In genomic region chr11:27211370-27212127, GRCh38 we compare ENCODE assay signal across 11 cellular contexts.
DNase-seq lines count a peak whose midpoint lies in the region; ATAC-seq, FAIRE-seq and TF ChIP-seq lines count a peak whose summit lies in the region.
"Had no signal": no experiment of that assay in that cellular context is flagged by ENCODE, and none has a peak within 500 bp of the region (broad histone marks: within the 10 kb centered on the region; RNA-seq: fewer than 3 reads in every experiment).

No MANE protein-coding gene starts in this region.

- H3K36me3 ChIP-seq in WERI-Rb-1, result no peaks in the 10 kb centered on the region
- H3K36me3 ChIP-seq in kidney (ENCODE audit: control insufficient read depth in 1 of 2, insufficient read depth in 2 of 2, low read length in 2 of 2), result no peaks in the 10 kb centered on the region
- no peaks in the 10 kb centered on the region for H3K36me3 ChIP-seq in aorta (ENCODE audit: control insufficient read depth in 1 of 2, insufficient read depth in 2 of 2, low read length in 1 of 2)
- H3K36me3 ChIP-seq: tibial artery had no signal

- H3K9ac ChIP-seq in kidney (ENCODE audit: low read length in 2 of 2), result no peak overlapping the region

- ATAC-seq in GM19023 (IDR thresholded peaks at IDR 0.05; ENCODE audit: unreplicated experiment), result no peak
- no peak for ATAC-seq in aorta (ENCODE audit: low FRiP score)
- no peak for ATAC-seq in GM21447 (IDR thresholded peaks at IDR 0.05; ENCODE audit: unreplicated experiment)

- DNase-seq in COLO668 (lab: John Stamatoyannopoulos, UW; ENCODE audit: unreplicated experiment), result peak; percentile 16
- DNase-seq in WERI-Rb-1, result peak; percentile 38
- DNase-seq in kidney, result no peak
- no peak for DNase-seq in aorta
- DNase-seq: activated effector memory CD4-positive, alpha-beta T cell treated with Interleukin-2 at 50 U/mL for 16 hours; tibial artery had no signal

- H3K4me3 ChIP-seq in GM12875 (ENCODE audit: low read depth, low read length) (no peak overlapping the region), WERI-Rb-1 (ENCODE audit: low read depth, low read length) (no peak overlapping the region), kidney (ENCODE audit: low read length in 2 of 2) (no peak overlapping the region), aorta (ENCODE audit: low read length in 2 of 2) (no peak overlapping the region)
- H3K4me3 ChIP-seq: skin epidermis, tibial artery had no signal

- FAIRE-seq in kidney (lab: Jason Lieb, UNC), result no peak
- FAIRE-seq: RCC 7860 had no signal

- WGBS in aorta, 2 donors, result 94% methylated on average over 8 of the region's 8 CpGs

- no peak overlapping the region for H3K27ac ChIP-seq in WERI-Rb-1
- no peak overlapping the region for H3K27ac ChIP-seq in kidney (ENCODE audit: low read depth in 2 of 2, low read length in 2 of 2)
- no peak overlapping the region for H3K27ac ChIP-seq in aorta (ENCODE audit: low read depth in 1 of 2, low read length in 2 of 2)
- H3K27ac ChIP-seq: tibial artery had no signal

- TF ChIP-seq CTCF in GM12875 (IDR thresholded peaks at IDR 0.05; ENCODE audit: borderline replicate concordance, insufficient read depth, low read depth, low read length), result peak; percentile 46; the same call in 1 of the 2 replicates
- peak; percentile 47; the same call in 1 of the 2 replicates for TF ChIP-seq CTCF in WERI-Rb-1 (IDR thresholded peaks at IDR 0.05; ENCODE audit: low read depth, low read length)
- peak; percentile 31 for TF ChIP-seq CTCF in kidney (IDR thresholded peaks at IDR 0.05; ENCODE audit: borderline replicate concordance, extremely low read depth, insufficient read depth)

- no peaks in the 10 kb centered on the region for H3K9me3 ChIP-seq in WERI-Rb-1 (ENCODE audit: severe bottlenecking)
- no peaks in the 10 kb centered on the region for H3K9me3 ChIP-seq in kidney (ENCODE audit: control insufficient read depth in 1 of 2, low read length in 2 of 2)
- no peaks in the 10 kb centered on the region for H3K9me3 ChIP-seq in aorta (ENCODE audit: control insufficient read depth, low read length)
- H3K9me3 ChIP-seq: tibial artery had no signal

- H3K4me1 ChIP-seq in kidney (ENCODE audit: control insufficient read depth in 1 of 2, insufficient read depth in 1 of 2, low read depth in 1 of 2, low read length in 2 of 2), result peaks cover 15 to 34% of the 10 kb centered on the region in 2 donors
- H3K4me1 ChIP-seq in aorta (ENCODE audit: control insufficient read depth in 1 of 2, insufficient read depth in 2 of 2, low read length in 2 of 2), result peaks cover 0 to 11% of the 10 kb centered on the region in 2 donors

- H3K27me3 ChIP-seq in WERI-Rb-1 (ENCODE audit: insufficient read depth, low read depth, severe bottlenecking) (no peaks in the 10 kb centered on the region), aorta (ENCODE audit: control insufficient read depth in 1 of 2, insufficient read depth in 2 of 2, low read length in 1 of 2) (no peaks in the 10 kb centered on the region)
- H3K27me3 ChIP-seq: tibial artery had no signal

- intact Hi-C loops in kidney (cut with DNase I), result no loop called here
- intact Hi-C loops in aorta (cut with DNase I), result loop anchor here in 1 of 2 donors (5.0 kb wide), 1 partner anchor 71 kb away; no protein-coding TSS in a partner anchor

Comparison
In these comparisons a context has a peak if more than half of its experiments do, and no peak if none do; other contexts are left out.
1. DNase-seq: peak in COLO668 (single experiment) and WERI-Rb-1 (single experiment); none in kidney (single experiment) and aorta (0 of 2).
2. Peak in every context shown above with its lines, with median percentiles within 50 percentile points of each other: CTCF ChIP-seq.